ENCODE assay signal across 23 cellular contexts in genomic region chr17:82080048-82080788, GRCh38.
"Had no signal": no experiment of that assay in that cellular context is flagged by ENCODE, and none has a peak within 500 bp of the region (broad histone marks: within the 10 kb centered on the region; RNA-seq: fewer than 3 reads in every experiment).

No MANE protein-coding gene starts in this region.

- H3K9me3 Mint-ChIP-seq: activated CD4-positive, alpha-beta memory T cell treated with anti-CD3 and anti-CD28 coated beads for 36 hours; activated CD4-positive, alpha-beta T cell treated with anti-CD3 and anti-CD28 coated beads, Interleukin-2, amount 10 ng/mL, durations not matched to agents 7 days and 5 days; activated naive CD4-positive, alpha-beta T cell treated with anti-CD3 and anti-CD28 coated beads for 36 hours; activated T-helper 17 cell treated with anti-CD3 and anti-CD28 coated beads, Interleukin-2, amount 50 U/mL, for 72 hours had no signal

- H3K27me3 Mint-ChIP-seq: activated CD4-positive, alpha-beta memory T cell treated with anti-CD3 and anti-CD28 coated beads for 36 hours; activated CD4-positive, alpha-beta T cell treated with anti-CD3 and anti-CD28 coated beads, Interleukin-2, amount 10 ng/mL, durations not matched to agents 7 days and 5 days; activated naive CD8-positive, alpha-beta T cell; activated T-helper 17 cell treated with anti-CD3 and anti-CD28 coated beads, Interleukin-2, amount 50 U/mL, for 72 hours; T-helper 17 cell had no signal

- DNase-seq: activated CD4-positive, alpha-beta memory T cell treated with anti-CD3 and anti-CD28 coated beads for 36 hours; activated CD4-positive, alpha-beta T cell treated with anti-CD3 and anti-CD28 coated beads, Interleukin-2, amount 10 ng/mL, durations not matched to agents 7 days and 5 days; activated CD4-positive, CD25-positive, alpha-beta regulatory T cell; activated gamma-delta T cell; activated naive CD4-positive, alpha-beta T cell treated with anti-CD3 and anti-CD28 coated beads for 36 hours; activated T-cell treated with anti-CD3 and anti-CD28 coated beads for 4 hours; activated T-cell treated with anti-CD3 and anti-CD28 coated beads, Interleukin-2, amount 50 U/mL, for 48 hours; brain microvascular endothelial cell; Kasumi-1; KBM-7; NCI-H1048; NCI-H1930; NCI-H2107; NCI-H2171 treated with DMSO at 0.1 percent for 48 hours; NCI-H226; NCI-H526; NCI-H774; PC-3; SHP77 treated with DMSO at 0.1 percent for 48 hours; T-helper 17 cell; T-helper 9 cell had no signal

- ATAC-seq: activated T-helper 17 cell treated with anti-CD3 and anti-CD28 coated beads, Interleukin-2, amount 50 U/mL, for 72 hours; PC-3; T-helper 17 cell had no signal

- H3K27ac ChIP-seq: brain microvascular endothelial cell had no signal

- H3K27ac Mint-ChIP-seq: activated CD4-positive, alpha-beta memory T cell treated with anti-CD3 and anti-CD28 coated beads for 36 hours; activated CD4-positive, alpha-beta T cell treated with anti-CD3 and anti-CD28 coated beads, Interleukin-2, amount 10 ng/mL, durations not matched to agents 7 days and 5 days; activated naive CD4-positive, alpha-beta T cell treated with anti-CD3 and anti-CD28 coated beads for 36 hours; activated naive CD8-positive, alpha-beta T cell; activated T-helper 17 cell treated with anti-CD3 and anti-CD28 coated beads, Interleukin-2, amount 50 U/mL, for 72 hours; T-helper 17 cell had no signal

- H3K4me3 Mint-ChIP-seq: activated CD4-positive, alpha-beta memory T cell treated with anti-CD3 and anti-CD28 coated beads for 36 hours; activated CD4-positive, alpha-beta T cell treated with anti-CD3 and anti-CD28 coated beads, Interleukin-2, amount 10 ng/mL, durations not matched to agents 7 days and 5 days; activated naive CD4-positive, alpha-beta T cell treated with anti-CD3 and anti-CD28 coated beads for 36 hours; activated naive CD8-positive, alpha-beta T cell; activated T-helper 17 cell treated with anti-CD3 and anti-CD28 coated beads, Interleukin-2, amount 50 U/mL, for 72 hours; T-helper 17 cell had no signal

- H3K4me1 Mint-ChIP-seq: activated CD4-positive, alpha-beta T cell treated with anti-CD3 and anti-CD28 coated beads, Interleukin-2, amount 10 ng/mL, durations not matched to agents 7 days and 5 days; activated T-helper 17 cell treated with anti-CD3 and anti-CD28 coated beads, Interleukin-2, amount 50 U/mL, for 72 hours had no signal
